ENCODE assay signal across 1 cellular context in the genomic region with DNA sequence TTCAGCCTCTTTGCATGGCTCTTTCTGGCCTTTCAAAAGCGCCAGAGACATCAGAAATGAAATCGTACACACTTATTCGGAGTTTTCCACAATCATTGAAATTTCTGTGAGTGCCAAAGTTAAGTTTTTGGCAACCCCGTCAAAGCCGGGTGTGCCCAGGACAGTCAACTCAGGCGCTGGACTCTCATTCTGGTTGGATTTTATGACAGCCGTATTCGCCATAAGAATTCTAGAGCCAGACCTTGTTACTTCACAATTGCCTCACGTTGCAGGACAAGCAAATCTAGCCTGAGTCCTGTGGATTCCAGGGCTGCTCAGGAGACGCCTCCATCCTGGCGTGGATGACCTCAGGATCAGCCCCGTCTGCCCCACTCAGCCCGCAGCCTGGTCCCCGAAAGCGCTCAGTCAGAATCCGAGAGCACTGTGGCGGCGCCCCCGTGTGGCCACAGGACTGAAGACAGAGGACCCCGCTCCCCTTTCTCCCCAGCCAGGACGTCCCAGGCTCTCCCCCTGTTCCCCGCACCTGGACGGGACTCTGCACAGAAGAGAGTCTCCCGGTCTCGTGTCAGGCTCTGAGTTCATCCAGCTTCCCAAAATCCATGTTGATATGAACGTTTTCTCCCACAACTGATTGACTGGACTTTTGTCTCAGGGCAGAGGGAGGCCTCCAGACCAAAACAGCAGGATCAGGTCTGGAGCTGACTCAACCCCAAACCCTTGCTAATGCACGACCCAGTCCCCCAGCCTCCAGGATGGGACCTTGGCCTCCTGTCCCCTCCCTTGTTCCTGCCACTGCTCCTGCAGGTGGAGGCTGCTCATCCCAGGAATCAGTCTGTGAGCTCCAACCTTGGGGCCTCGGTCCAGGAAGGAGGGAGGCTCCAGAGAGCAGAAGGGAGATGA.
TF ChIP-seq lines count a peak whose summit lies in the region.

No MANE protein-coding gene starts in this region.

TF ChIP-seq in GM23338, 12 proteins besides CTCF, POLR2A, EP300 and RAD21 (continued from another document):
- TF ChIP-seq, protein P1, sequence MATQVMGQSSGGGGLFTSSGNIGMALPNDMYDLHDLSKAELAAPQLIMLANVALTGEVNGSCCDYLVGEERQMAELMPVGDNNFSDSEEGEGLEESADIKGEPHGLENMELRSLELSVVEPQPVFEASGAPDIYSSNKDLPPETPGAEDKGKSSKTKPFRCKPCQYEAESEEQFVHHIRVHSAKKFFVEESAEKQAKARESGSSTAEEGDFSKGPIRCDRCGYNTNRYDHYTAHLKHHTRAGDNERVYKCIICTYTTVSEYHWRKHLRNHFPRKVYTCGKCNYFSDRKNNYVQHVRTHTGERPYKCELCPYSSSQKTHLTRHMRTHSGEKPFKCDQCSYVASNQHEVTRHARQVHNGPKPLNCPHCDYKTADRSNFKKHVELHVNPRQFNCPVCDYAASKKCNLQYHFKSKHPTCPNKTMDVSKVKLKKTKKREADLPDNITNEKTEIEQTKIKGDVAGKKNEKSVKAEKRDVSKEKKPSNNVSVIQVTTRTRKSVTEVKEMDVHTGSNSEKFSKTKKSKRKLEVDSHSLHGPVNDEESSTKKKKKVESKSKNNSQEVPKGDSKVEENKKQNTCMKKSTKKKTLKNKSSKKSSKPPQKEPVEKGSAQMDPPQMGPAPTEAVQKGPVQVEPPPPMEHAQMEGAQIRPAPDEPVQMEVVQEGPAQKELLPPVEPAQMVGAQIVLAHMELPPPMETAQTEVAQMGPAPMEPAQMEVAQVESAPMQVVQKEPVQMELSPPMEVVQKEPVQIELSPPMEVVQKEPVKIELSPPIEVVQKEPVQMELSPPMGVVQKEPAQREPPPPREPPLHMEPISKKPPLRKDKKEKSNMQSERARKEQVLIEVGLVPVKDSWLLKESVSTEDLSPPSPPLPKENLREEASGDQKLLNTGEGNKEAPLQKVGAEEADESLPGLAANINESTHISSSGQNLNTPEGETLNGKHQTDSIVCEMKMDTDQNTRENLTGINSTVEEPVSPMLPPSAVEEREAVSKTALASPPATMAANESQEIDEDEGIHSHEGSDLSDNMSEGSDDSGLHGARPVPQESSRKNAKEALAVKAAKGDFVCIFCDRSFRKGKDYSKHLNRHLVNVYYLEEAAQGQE (IDR thresholded peaks at IDR 0.05; ENCODE audit: unreplicated experiment): no peak
